12 cellular contexts compared by ENCODE assay signal in the genomic region with DNA sequence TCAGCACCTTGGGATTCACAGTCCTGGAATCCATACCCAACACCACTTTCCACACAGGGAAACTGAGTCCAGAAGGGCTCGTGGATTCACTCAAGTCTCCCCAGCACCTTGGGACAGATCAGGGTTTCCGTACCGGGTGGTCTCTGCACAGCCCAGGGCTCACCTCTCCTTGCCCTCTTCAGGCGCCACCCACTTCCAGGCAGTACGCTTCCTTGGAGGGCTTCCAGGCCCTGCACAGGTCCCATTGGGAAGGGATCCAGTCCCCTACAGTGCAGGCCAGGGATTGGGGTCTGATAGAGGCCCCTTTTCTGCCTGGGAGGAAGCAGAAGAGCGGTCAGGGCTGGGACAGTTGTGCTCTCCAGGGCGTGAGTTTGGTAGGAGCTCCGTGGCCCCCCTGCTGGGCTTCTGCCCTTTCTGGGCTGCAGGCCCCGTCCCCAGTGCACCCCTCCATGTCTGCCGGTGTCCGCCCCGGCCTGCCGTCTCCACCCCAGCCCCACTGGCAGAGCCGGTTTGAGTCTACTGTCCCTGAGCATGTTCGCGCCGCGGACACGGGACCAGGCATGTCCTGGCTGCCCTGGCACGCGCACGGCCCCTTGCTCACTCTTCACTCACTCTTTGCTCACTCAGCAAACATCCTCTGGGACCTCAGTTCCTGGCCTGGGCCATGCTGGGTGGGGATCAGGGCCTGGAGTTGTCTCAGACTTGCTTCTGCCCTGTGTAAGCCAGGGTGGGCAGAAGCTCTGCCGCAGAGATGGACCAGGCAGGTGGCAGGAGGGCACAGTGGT. TPM values are rescaled to one million over a fixed set of nuclear protein-coding genes. Genes with fewer than 3 reads are reported as not detected.
A peak's percentile ranks its signal among the peaks of the same experiment; 100 is the strongest.
DNase-seq lines count a peak whose midpoint lies in the region; ATAC-seq and TF ChIP-seq lines count a peak whose summit lies in the region.
"Had no signal": no experiment of that assay in that cellular context is flagged by ENCODE, and none has a peak within 500 bp of the region (broad histone marks: within the 10 kb centered on the region; RNA-seq: fewer than 3 reads in every experiment).

No MANE protein-coding gene starts in this region.

- peaks cover 56% of the 10 kb centered on the region for H3K4me1 Mint-ChIP-seq in brain

- peaks cover 38% of the 10 kb centered on the region for H3K4me1 ChIP-seq in lower lobe of right lung
- peaks cover 37% of the 10 kb centered on the region for H3K4me1 ChIP-seq in stomach smooth muscle (ENCODE audit: control insufficient read depth, insufficient read depth, low read length)
- peaks cover 39% of the 10 kb centered on the region for H3K4me1 ChIP-seq in SJCRH30

- H3K27ac ChIP-seq in HL-60 (replicated peaks), result peak overlapping the region; percentile 21
- no peak overlapping the region for H3K27ac ChIP-seq in lower lobe of right lung
- H3K27ac ChIP-seq in stomach smooth muscle (ENCODE audit: low read length), result peak overlapping the region; percentile 24
- H3K27ac ChIP-seq in SJCRH30, result no peak overlapping the region

- TF ChIP-seq CTCF in HL-60 (IDR thresholded peaks at IDR 0.05; ENCODE audit: insufficient read depth, low read length) (no peak), brain (conservative IDR thresholded peaks at IDR 0.05) (no peak), lower lobe of right lung (IDR thresholded peaks at IDR 0.05) (no peak), omental fat pad (IDR thresholded peaks at IDR 0.05) (no peak)

- no peaks in the 10 kb centered on the region for H3K27me3 ChIP-seq in HL-60 (ENCODE audit: insufficient read depth, poor library complexity, severe bottlenecking)
- no peaks in the 10 kb centered on the region for H3K27me3 ChIP-seq in lower lobe of right lung (ENCODE audit: low read depth)
- no peaks in the 10 kb centered on the region for H3K27me3 ChIP-seq in stomach smooth muscle (ENCODE audit: control insufficient read depth in 1 of 2, insufficient read depth in 2 of 2, low read length in 2 of 2)
- no peaks in the 10 kb centered on the region for H3K27me3 ChIP-seq in SJCRH30

- no peak overlapping the region for H3K4me3 Mint-ChIP-seq in brain
- H3K4me3 Mint-ChIP-seq: activated naive CD8-positive, alpha-beta T cell treated with anti-CD3 and anti-CD28 coated beads, Interleukin-2, amount 50 U/mL, for 24 hours had no signal

- no peaks in the 10 kb centered on the region for H3K9me3 Mint-ChIP-seq in brain
- H3K9me3 Mint-ChIP-seq: activated naive CD8-positive, alpha-beta T cell treated with anti-CD3 and anti-CD28 coated beads, Interleukin-2, amount 50 U/mL, for 24 hours had no signal

- intact Hi-C loops in lower lobe of right lung (cut with DNase I), result no loop called here

- peak overlapping the region; percentile 56 to 92 (median 83) for H3K27ac Mint-ChIP-seq in brain
- H3K27ac Mint-ChIP-seq: activated naive CD8-positive, alpha-beta T cell treated with anti-CD3 and anti-CD28 coated beads, Interleukin-2, amount 50 U/mL, for 24 hours had no signal

- no peak for DNase-seq in HL-60 (ENCODE audit: low read depth in 1 of 2, low spot score in 1 of 2)
- DNase-seq in lower lobe of right lung, result no peak
- no peak for DNase-seq in SJCRH30
- DNase-seq in omental fat pad (ENCODE audit: low spot score), result no peak
- DNase-seq: activated naive CD8-positive, alpha-beta T cell treated with anti-CD3 and anti-CD28 coated beads, Interleukin-2, amount 50 U/mL, for 24 hours; DMS53; NCI-H146; T-helper 2 cell had no signal

- no peak overlapping the region for H3K9ac ChIP-seq in stomach smooth muscle (ENCODE audit: low read length in 2 of 2)

- H3K36me3 ChIP-seq in lower lobe of right lung (peaks cover 7% of the 10 kb centered on the region), stomach smooth muscle (ENCODE audit: control insufficient read depth in 2 of 2, insufficient read depth in 2 of 2, low read length in 2 of 2) (peaks cover 0 to 7% of the 10 kb centered on the region in 2 donors), SJCRH30 (no peaks in the 10 kb centered on the region)

- peaks cover 7% of the 10 kb centered on the region for H3K36me3 Mint-ChIP-seq in brain

- peak; percentile 3 to 35 for ATAC-seq in lower lobe of right lung
- ATAC-seq in omental fat pad (ENCODE audit: low FRiP score), result no peak
- ATAC-seq in GM19397 (IDR thresholded peaks at IDR 0.05; ENCODE audit: unreplicated experiment), result no peak
- no peak for ATAC-seq in HG03378 (IDR thresholded peaks at IDR 0.05; ENCODE audit: unreplicated experiment)
- ATAC-seq: activated naive CD8-positive, alpha-beta T cell treated with anti-CD3 and anti-CD28 coated beads, Interleukin-2, amount 50 U/mL, for 24 hours had no signal

- H3K4me3 ChIP-seq in HL-60 (replicated peaks; ENCODE audit: insufficient read depth, low read length) (no peak overlapping the region), lower lobe of right lung (no peak overlapping the region), stomach smooth muscle (ENCODE audit: low read length in 2 of 2) (peak overlapping the region in 1 of 2 donors; percentile 44), SJCRH30 (no peak overlapping the region)

- no peaks in the 10 kb centered on the region for H3K27me3 Mint-ChIP-seq in brain
- H3K27me3 Mint-ChIP-seq: activated naive CD8-positive, alpha-beta T cell treated with anti-CD3 and anti-CD28 coated beads, Interleukin-2, amount 50 U/mL, for 24 hours had no signal

- H3K9me3 ChIP-seq in lower lobe of right lung (no peaks in the 10 kb centered on the region), stomach smooth muscle (ENCODE audit: control insufficient read depth in 2 of 2, low read length in 2 of 2) (no peaks in the 10 kb centered on the region), SJCRH30 (replicated peaks) (no peaks in the 10 kb centered on the region)

RNA-seq across cellular contexts. Expression of gene SRC, which starts 12.6 kb away (rescaled TPM):
- 60.3 TPM for polyA plus RNA-seq in brain (ENCODE audit: insufficient read depth, low read depth, low replicate concordance)
- 72.7 TPM for total RNA-seq in lower lobe of right lung
- 14.9 and 15.4 TPM in 2 replicates for total RNA-seq in SJCRH30 (2014; rRNA removed; shearing (Covaris generic))
- total RNA-seq in omental fat pad, result 10 to 100 TPM; 15.1 to 29.3 (median 19.7) TPM

Comparison
In these comparisons a context has a peak if more than half of its experiments do, and no peak if none do; other contexts are left out.
1. H3K27ac ChIP-seq: peak in HL-60 (single experiment) and stomach smooth muscle (single experiment); none in lower lobe of right lung (single experiment) and SJCRH30 (single experiment).
2. ATAC-seq: peak in lower lobe of right lung (2 of 2); none in omental fat pad (single experiment), GM19397 (single experiment) and HG03378 (single experiment).